Comparison of ENCODE assay signal across 13 cellular contexts in genomic region chr20:1815502-1816085, GRCh38.
DNase-seq lines count a peak whose midpoint lies in the region; ATAC-seq and TF ChIP-seq lines count a peak whose summit lies in the region.
"Had no signal": no experiment of that assay in that cellular context is flagged by ENCODE, and none has a peak within 500 bp of the region (broad histone marks: within the 10 kb centered on the region; RNA-seq: fewer than 3 reads in every experiment).

No MANE protein-coding gene starts in this region.

- no peak overlapping the region for H3K27ac ChIP-seq in BLaER1 treated with 17β-estradiol and CSF1 and Interleukin-3, amounts not matched to agents 10 nM and 100 nM
- peak overlapping the region; percentile 35 for H3K27ac ChIP-seq in foreskin keratinocyte
- peak overlapping the region; percentile 9 to 69 (median 50) for H3K27ac ChIP-seq in gastrocnemius medialis
- no peak overlapping the region for H3K27ac ChIP-seq in lower lobe of right lung
- H3K27ac ChIP-seq: HL-60 had no signal

- H3K9ac ChIP-seq in BLaER1 treated with 17β-estradiol and CSF1 and Interleukin-3, amounts not matched to agents 10 nM and 100 nM: no peak overlapping the region

- peaks cover 64 to 93% (median 81%) of the 10 kb centered on the region in 10 experiments for H3K4me1 ChIP-seq in BLaER1 treated with 17β-estradiol and CSF1 and Interleukin-3, amounts not matched to agents 10 nM and 100 nM
- H3K4me1 ChIP-seq in foreskin keratinocyte (peaks cover 29% of the 10 kb centered on the region), gastrocnemius medialis (peaks cover 63 to 67% of the 10 kb centered on the region in 2 donors), lower lobe of right lung (peaks cover 68% of the 10 kb centered on the region)

- intact Hi-C loops in gastrocnemius medialis (cut with DNase I; ENCODE audit: low total_unique reads) (loop anchor here (1.0 kb wide), 1 partner anchor 287 kb away; no protein-coding TSS in a partner anchor), lower lobe of right lung (cut with DNase I) (no loop called here)

- H3K4me2 ChIP-seq in BLaER1 treated with 17β-estradiol and CSF1 and Interleukin-3, amounts not matched to agents 10 nM and 100 nM: peak overlapping the region in 10 of 11 experiments; percentile 80 to 91 (median 86); a peak in 17 of 22 replicates

- H3K9me3 ChIP-seq in BLaER1 treated with 17β-estradiol and CSF1 and Interleukin-3, amounts not matched to agents 10 nM and 100 nM (replicated peaks in 1 of 11): peaks cover 0 to 2% (median 0%) of the 10 kb centered on the region in 11 experiments; a peak in 2 of 22 replicates
- H3K9me3 ChIP-seq in gastrocnemius medialis (no peaks in the 10 kb centered on the region), lower lobe of right lung (no peaks in the 10 kb centered on the region)

- no peak for TF ChIP-seq CTCF in foreskin keratinocyte (conservative IDR thresholded peaks at IDR 0.05)
- TF ChIP-seq CTCF in gastrocnemius medialis (IDR thresholded peaks at IDR 0.05 in 4 of 5, conservative IDR thresholded peaks at IDR 0.05 in 1 of 5): no peak
- TF ChIP-seq CTCF in lower lobe of right lung (IDR thresholded peaks at IDR 0.05): no peak

- peaks cover 0 to 26% (median 6%) of the 10 kb centered on the region in 11 experiments; a peak in 7 of 22 replicates for H3K27me3 ChIP-seq in BLaER1 treated with 17β-estradiol and CSF1 and Interleukin-3, amounts not matched to agents 10 nM and 100 nM
- H3K27me3 ChIP-seq in foreskin keratinocyte: no peaks in the 10 kb centered on the region
- H3K27me3 ChIP-seq in gastrocnemius medialis: no peaks in the 10 kb centered on the region
- no peaks in the 10 kb centered on the region for H3K27me3 ChIP-seq in lower lobe of right lung (ENCODE audit: low read depth)

- peak; percentile 70 to 74 for DNase-seq in NCI-H446 (lab: John Stamatoyannopoulos, UW)
- no peak for DNase-seq in foreskin keratinocyte
- no peak for DNase-seq in gastrocnemius medialis
- DNase-seq in NCI-H2227 treated with DMSO at 0.1 percent for 48 hours (lab: John Stamatoyannopoulos, UW): no peak
- DNase-seq in activated naive CD4-positive, alpha-beta T cell treated with Interleukin-2 at 50 U/mL for 16 hours: no peak
- no peak for DNase-seq in lower lobe of right lung
- DNase-seq: naive thymus-derived CD8-positive, alpha-beta T cell; NCI-H2029 treated with DMSO at 0.1 percent for 48 hours; stimulated activated naive CD8-positive, alpha-beta T cell treated with anti-CD3 and anti-CD28 coated beads, Interleukin-15, amount 100 ng/mL, for 72 hours had no signal

- no peaks in the 10 kb centered on the region for H4K20me1 ChIP-seq in BLaER1 treated with 17β-estradiol and CSF1 and Interleukin-3, amounts not matched to agents 10 nM and 100 nM

- H3K4me3 ChIP-seq in BLaER1 treated with 17β-estradiol and CSF1 and Interleukin-3, amounts not matched to agents 10 nM and 100 nM: no peak overlapping the region
- H3K4me3 ChIP-seq in gastrocnemius medialis (no peak overlapping the region), lower lobe of right lung (no peak overlapping the region)

- ATAC-seq in foreskin keratinocyte (no peak), gastrocnemius medialis (no peak), HG03039 (IDR thresholded peaks at IDR 0.05; ENCODE audit: unreplicated experiment) (no peak), lower lobe of right lung (no peak)
- ATAC-seq: activated naive CD4-positive, alpha-beta T cell treated with anti-CD3 and anti-CD28 coated beads, Interleukin-2, amount 50 U/mL, for 72 hours; naive thymus-derived CD8-positive, alpha-beta T cell; stimulated activated naive CD8-positive, alpha-beta T cell treated with anti-CD3 and anti-CD28 coated beads, Interleukin-15, amount 100 ng/mL, for 72 hours had no signal

- H3K36me3 ChIP-seq in BLaER1 treated with 17β-estradiol and CSF1 and Interleukin-3, amounts not matched to agents 10 nM and 100 nM: no peaks in the 10 kb centered on the region
- H3K36me3 ChIP-seq in gastrocnemius medialis: no peaks in the 10 kb centered on the region
- H3K36me3 ChIP-seq in lower lobe of right lung: no peaks in the 10 kb centered on the region

- in situ Hi-C loops in gastrocnemius medialis (cut with MboI; ENCODE audit: low sequenced_read_pairs in 4 of 4): loop anchor here in 1 of 4 donors (25.0 kb wide), 1 partner anchor 122 kb away; no protein-coding TSS in a partner anchor

- TF ChIP-seq POLR2A in gastrocnemius medialis (IDR thresholded peaks at IDR 0.05): no peak

Comparison
In these comparisons a context has a peak if more than half of its experiments do, and no peak if none do; other contexts are left out.
1. H3K27ac ChIP-seq: peak in foreskin keratinocyte (single experiment) and gastrocnemius medialis (4 of 4); none in BLaER1 treated with 17β-estradiol and CSF1 and Interleukin-3, amounts not matched to agents 10 nM and 100 nM (0 of 11) and lower lobe of right lung (single experiment).
2. DNase-seq: peak in NCI-H446 (2 of 2); none in foreskin keratinocyte (0 of 2), gastrocnemius medialis (0 of 2), NCI-H2227 treated with DMSO at 0.1 percent for 48 hours (single experiment), activated naive CD4-positive, alpha-beta T cell treated with Interleukin-2 at 50 U/mL for 16 hours (single experiment) and lower lobe of right lung (single experiment).